ENCODE assay signal across 8 cellular contexts in the genomic region with DNA sequence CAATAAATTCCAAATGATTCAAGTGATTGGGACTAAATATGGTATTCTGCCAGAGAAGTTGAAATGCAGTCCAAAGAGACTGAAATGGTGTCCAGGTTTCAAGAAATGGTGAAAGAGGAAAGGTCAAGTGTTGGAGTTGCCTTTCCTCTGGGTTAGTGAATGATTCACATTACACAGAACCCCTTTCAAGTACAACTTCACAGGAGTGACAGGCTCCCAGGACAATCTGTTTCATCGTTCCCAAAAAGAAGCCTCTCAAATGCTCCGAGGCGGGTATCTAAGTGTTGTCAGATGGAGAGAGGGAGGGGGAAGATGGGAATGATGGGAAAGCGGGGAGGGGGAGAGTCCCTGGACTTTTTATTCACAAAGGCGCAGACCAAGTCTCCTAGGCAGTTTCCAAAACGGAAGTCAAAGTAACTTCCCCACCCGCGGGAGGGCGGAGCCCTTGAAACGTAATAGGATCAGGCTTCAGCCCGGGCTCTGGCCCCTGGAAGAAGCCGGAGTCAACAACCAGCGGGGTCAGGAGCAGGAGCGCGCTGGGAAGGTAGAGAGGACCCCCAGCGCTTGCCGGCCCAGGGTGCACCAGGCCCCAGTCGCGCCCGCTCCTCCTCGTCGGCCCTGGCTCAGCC.
DNase-seq lines count a peak whose midpoint lies in the region; ATAC-seq and TF ChIP-seq lines count a peak whose summit lies in the region.

No MANE protein-coding gene starts in this region.

- DNase-seq in Ammon's horn (ENCODE audit: low spot score) (peak; percentile 86), NCI-H2171 treated with DMSO at 0.1 percent for 48 hours (lab: John Stamatoyannopoulos, UW) (peak; percentile 92), medulla oblongata (ENCODE audit: extremely low spot score) (peak; percentile 96)
- peak; percentile 4 to 39 (median 25) for DNase-seq in effector memory CD4-positive, alpha-beta T cell
- peak; percentile 48 for DNase-seq in stimulated activated CD8-positive, alpha-beta memory T cell treated with anti-CD3 and anti-CD28 coated beads, Interleukin-4, amount 100 ng/mL, for 24 hours (ENCODE audit: low read depth)

- peak overlapping the region; percentile 68 for H3K27ac ChIP-seq in effector memory CD4-positive, alpha-beta T cell (ENCODE audit: insufficient read depth, low read length, poor library complexity, severe bottlenecking)

- no peaks in the 10 kb centered on the region for H3K27me3 ChIP-seq in effector memory CD4-positive, alpha-beta T cell (replicated peaks; ENCODE audit: control insufficient read depth, insufficient read depth, low read length, poor library complexity, severe bottlenecking)

- H3K36me3 ChIP-seq in effector memory CD4-positive, alpha-beta T cell (ENCODE audit: control insufficient read depth, insufficient read depth, low read length): no peaks in the 10 kb centered on the region

- H3K9me3 ChIP-seq in effector memory CD4-positive, alpha-beta T cell (ENCODE audit: control insufficient read depth, low read length): no peaks in the 10 kb centered on the region

- peak; percentile 36 for ATAC-seq in GM18867 (IDR thresholded peaks at IDR 0.05; ENCODE audit: unreplicated experiment)
- ATAC-seq in HG03097 (IDR thresholded peaks at IDR 0.05; ENCODE audit: low FRiP score, unreplicated experiment): peak; percentile 41

- no peak for TF ChIP-seq CTCF in WI38 (IDR thresholded peaks at IDR 0.05; ENCODE audit: low read depth, low read length)

- H3K4me1 ChIP-seq in effector memory CD4-positive, alpha-beta T cell (ENCODE audit: control insufficient read depth, insufficient read depth, low read length, poor library complexity, severe bottlenecking): peaks cover 4% of the 10 kb centered on the region

- H3K4me3 ChIP-seq in WI38 (ENCODE audit: low read depth, low read length): peak overlapping the region; percentile 81
- H3K4me3 ChIP-seq in effector memory CD4-positive, alpha-beta T cell (ENCODE audit: insufficient read depth, low read depth, low read length, poor library complexity, severe bottlenecking): peak overlapping the region; percentile 93

Comparison
In these comparisons a context has a peak if more than half of its experiments do, and no peak if none do; other contexts are left out.
1. Peak in every context shown above with its lines: DNase-seq, ATAC-seq, H3K4me3 ChIP-seq and H3K27ac ChIP-seq.
2. DNase-seq: peak in every context shown above with its lines; median percentile 96 in medulla oblongata; 92 in NCI-H2171 treated with DMSO at 0.1 percent for 48 hours; 86 in Ammon's horn; 48 in stimulated activated CD8-positive, alpha-beta memory T cell treated with anti-CD3 and anti-CD28 coated beads, Interleukin-4, amount 100 ng/mL, for 24 hours; 25 in effector memory CD4-positive, alpha-beta T cell.